Comparison of ENCODE assay signal across 8 cellular contexts in the genomic region with DNA sequence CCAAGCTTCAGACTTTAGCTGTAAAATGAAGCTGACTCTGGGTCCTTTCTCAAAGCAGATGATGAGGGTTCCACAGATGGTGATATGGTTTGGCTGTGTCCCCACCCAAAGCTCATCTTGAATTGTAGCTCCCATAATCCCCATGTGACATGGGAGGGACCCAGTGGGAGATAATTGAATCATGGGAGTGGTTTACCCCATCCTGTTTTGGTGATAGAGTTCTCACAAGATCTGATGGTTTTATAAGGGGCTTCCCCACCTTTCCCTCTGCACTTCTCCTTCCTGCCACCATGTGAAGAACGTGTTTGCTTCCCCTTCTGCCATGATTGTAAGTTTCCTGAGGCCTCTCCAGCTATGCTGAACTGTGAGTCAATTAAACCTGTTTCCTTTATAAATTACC.
DNase-seq lines count a peak whose midpoint lies in the region; ATAC-seq and TF ChIP-seq lines count a peak whose summit lies in the region.
"Not testable (repeated sequence)": the region's sequence is repeated elsewhere in the genome, so short reads cannot be mapped to it uniquely, and the experiment has no call there.

No MANE protein-coding gene starts in this region.

- peak overlapping the region in 4 of 7 donors; percentile 19 to 69 (median 40) for H3K27ac Mint-ChIP-seq in CD4-positive, alpha-beta memory T cell
- not testable (repeated sequence) for H3K27ac Mint-ChIP-seq in T-helper 17 cell; endothelial cell (ENCODE audit: unreplicated experiment)
- peak overlapping the region; percentile 59 for H3K27ac Mint-ChIP-seq in activated CD4-positive, alpha-beta T cell treated with anti-CD3 and anti-CD28 coated beads, Interleukin-2, amount 10 ng/mL, durations not matched to agents 7 days and 5 days
- peak overlapping the region; percentile 35 for H3K27ac Mint-ChIP-seq in activated T-helper 17 cell treated with anti-CD3 and anti-CD28 coated beads, Interleukin-2, amount 50 U/mL, for 72 hours
- peak overlapping the region; percentile 67 for H3K27ac Mint-ChIP-seq in activated naive CD8-positive, alpha-beta T cell treated with anti-CD3 and anti-CD28 coated beads for 36 hours
- peak overlapping the region in 7 of 10 donors; percentile 30 to 76 (median 61) for H3K27ac Mint-ChIP-seq in naive thymus-derived CD8-positive, alpha-beta T cell

- not testable (repeated sequence) for H3K4me3 ChIP-seq in CD4-positive, alpha-beta memory T cell (ENCODE audit: low read length in 2 of 2)

- not testable (repeated sequence) for H3K36me3 ChIP-seq in CD4-positive, alpha-beta memory T cell (ENCODE audit: insufficient read depth, low read length)

- H3K27me3 Mint-ChIP-seq in CD4-positive, alpha-beta memory T cell; T-helper 17 cell; activated CD4-positive, alpha-beta T cell treated with anti-CD3 and anti-CD28 coated beads, Interleukin-2, amount 10 ng/mL, durations not matched to agents 7 days and 5 days; activated T-helper 17 cell treated with anti-CD3 and anti-CD28 coated beads, Interleukin-2, amount 50 U/mL, for 72 hours; activated naive CD8-positive, alpha-beta T cell treated with anti-CD3 and anti-CD28 coated beads for 36 hours; endothelial cell (ENCODE audit: unreplicated experiment); naive thymus-derived CD8-positive, alpha-beta T cell: not testable (repeated sequence)

- peak; percentile 57 for ATAC-seq in T-helper 17 cell
- ATAC-seq in activated T-helper 17 cell treated with anti-CD3 and anti-CD28 coated beads, Interleukin-2, amount 50 U/mL, for 72 hours (replicated peaks) = peak; percentile 83
- ATAC-seq in naive thymus-derived CD8-positive, alpha-beta T cell = peak in 1 of 2 donors; percentile 40
- ATAC-seq in stimulated activated naive CD8-positive, alpha-beta T cell treated with anti-CD3 and anti-CD28 coated beads, Interleukin-15, Interleukin-2, amounts not matched to agents 100 U/mL and 50 U/mL, for 24 hours = peak; percentile 72

- TF ChIP-seq CTCF in endothelial cell (IDR thresholded peaks at IDR 0.05; ENCODE audit: unreplicated experiment) = not testable (repeated sequence)

- peak overlapping the region in 1 of 8 donors; percentile 58 for H3K4me3 Mint-ChIP-seq in CD4-positive, alpha-beta memory T cell
- H3K4me3 Mint-ChIP-seq in T-helper 17 cell; activated CD4-positive, alpha-beta T cell treated with anti-CD3 and anti-CD28 coated beads, Interleukin-2, amount 10 ng/mL, durations not matched to agents 7 days and 5 days; activated naive CD8-positive, alpha-beta T cell treated with anti-CD3 and anti-CD28 coated beads for 36 hours: not testable (repeated sequence)
- peak overlapping the region; percentile 45 for H3K4me3 Mint-ChIP-seq in activated T-helper 17 cell treated with anti-CD3 and anti-CD28 coated beads, Interleukin-2, amount 50 U/mL, for 72 hours
- peak overlapping the region; percentile 33 for H3K4me3 Mint-ChIP-seq in endothelial cell (ENCODE audit: unreplicated experiment)
- peak overlapping the region in 3 of 10 donors; percentile 17 to 60 (median 24) for H3K4me3 Mint-ChIP-seq in naive thymus-derived CD8-positive, alpha-beta T cell

- DNase-seq in CD4-positive, alpha-beta memory T cell = peak in 1 of 5 donors; percentile 18
- DNase-seq in T-helper 17 cell; activated CD4-positive, alpha-beta T cell treated with anti-CD3 and anti-CD28 coated beads, Interleukin-2, amount 10 ng/mL, durations not matched to agents 7 days and 5 days; activated naive CD8-positive, alpha-beta T cell treated with anti-CD3 and anti-CD28 coated beads for 36 hours; endothelial cell (ENCODE audit: low spot score); stimulated activated naive CD8-positive, alpha-beta T cell treated with anti-CD3 and anti-CD28 coated beads, Interleukin-15, Interleukin-2, amounts not matched to agents 100 U/mL and 50 U/mL, for 24 hours: not testable (repeated sequence)
- peak in 2 of 10 donors; percentile 11 to 25 for DNase-seq in naive thymus-derived CD8-positive, alpha-beta T cell

- peaks cover 7 to 13% of the 10 kb centered on the region in 2 donors for H3K36me3 Mint-ChIP-seq in CD4-positive, alpha-beta memory T cell
- not testable (repeated sequence) for H3K36me3 Mint-ChIP-seq in T-helper 17 cell (ENCODE audit: low read depth); activated T-helper 17 cell treated with anti-CD3 and anti-CD28 coated beads, Interleukin-2, amount 50 U/mL, for 72 hours (ENCODE audit: low read depth)
- H3K36me3 Mint-ChIP-seq in activated CD4-positive, alpha-beta T cell treated with anti-CD3 and anti-CD28 coated beads, Interleukin-2, amount 10 ng/mL, durations not matched to agents 7 days and 5 days (ENCODE audit: low read depth) = peaks cover 34% of the 10 kb centered on the region
- H3K36me3 Mint-ChIP-seq in activated naive CD8-positive, alpha-beta T cell treated with anti-CD3 and anti-CD28 coated beads for 36 hours = peaks cover 32% of the 10 kb centered on the region
- H3K36me3 Mint-ChIP-seq in endothelial cell (ENCODE audit: low read depth, unreplicated experiment) = peaks cover 18% of the 10 kb centered on the region
- H3K36me3 Mint-ChIP-seq in naive thymus-derived CD8-positive, alpha-beta T cell = peaks cover 3 to 31% (median 25%) of the 10 kb centered on the region in 3 donors

- CTCF ChIA-PET in CD4-positive, alpha-beta memory T cell (lab: Charles Lee; ENCODE audit: partially characterized antibody) = not testable (repeated sequence)
- CTCF ChIA-PET in activated CD4-positive, alpha-beta T cell treated with anti-CD3 and anti-CD28 coated beads, Interleukin-2, amount 10 ng/mL, durations not matched to agents 7 days and 5 days (lab: Charles Lee) = interaction anchor here (0.9 to 1.4 kb wide), 3 partner anchors 16 to 90 kb away, joined by 3 to 4 read pairs (median 4); no protein-coding TSS in a partner anchor

- POLR2A ChIA-PET in CD4-positive, alpha-beta memory T cell (lab: Charles Lee; ENCODE audit: partially characterized antibody); activated CD4-positive, alpha-beta T cell treated with anti-CD3 and anti-CD28 coated beads, Interleukin-2, amount 10 ng/mL, durations not matched to agents 7 days and 5 days (lab: Charles Lee); naive thymus-derived CD8-positive, alpha-beta T cell (lab: Charles Lee): not testable (repeated sequence)

- H3K4me1 Mint-ChIP-seq in CD4-positive, alpha-beta memory T cell = peaks cover 2 to 23% (median 9%) of the 10 kb centered on the region in 4 donors
- not testable (repeated sequence) for H3K4me1 Mint-ChIP-seq in T-helper 17 cell
- H3K4me1 Mint-ChIP-seq in activated CD4-positive, alpha-beta T cell treated with anti-CD3 and anti-CD28 coated beads, Interleukin-2, amount 10 ng/mL, durations not matched to agents 7 days and 5 days = peaks cover 33% of the 10 kb centered on the region
- H3K4me1 Mint-ChIP-seq in activated T-helper 17 cell treated with anti-CD3 and anti-CD28 coated beads, Interleukin-2, amount 50 U/mL, for 72 hours = peaks cover 17% of the 10 kb centered on the region
- peaks cover 17% of the 10 kb centered on the region for H3K4me1 Mint-ChIP-seq in activated naive CD8-positive, alpha-beta T cell treated with anti-CD3 and anti-CD28 coated beads for 36 hours
- H3K4me1 Mint-ChIP-seq in endothelial cell (ENCODE audit: unreplicated experiment) = peaks cover 20% of the 10 kb centered on the region
- H3K4me1 Mint-ChIP-seq in naive thymus-derived CD8-positive, alpha-beta T cell = peaks cover 15 to 35% (median 24%) of the 10 kb centered on the region in 4 donors

- H3K27ac ChIP-seq in CD4-positive, alpha-beta memory T cell (ENCODE audit: low read depth, low read length) = not testable (repeated sequence)

- not testable (repeated sequence) for H3K4me1 ChIP-seq in CD4-positive, alpha-beta memory T cell (ENCODE audit: insufficient read depth, low read length)

- not testable (repeated sequence) for H3K27me3 ChIP-seq in CD4-positive, alpha-beta memory T cell (ENCODE audit: insufficient read depth, low read length)

- H3K9me3 ChIP-seq in CD4-positive, alpha-beta memory T cell (ENCODE audit: control insufficient read depth in 1 of 2, low read length in 2 of 2); T-helper 17 cell (ENCODE audit: control insufficient read depth, low read length, poor library complexity, severe bottlenecking): not testable (repeated sequence)

- peaks cover 6 to 35% (median 25%) of the 10 kb centered on the region in 8 donors for H3K9me3 Mint-ChIP-seq in CD4-positive, alpha-beta memory T cell
- peaks cover 39% of the 10 kb centered on the region for H3K9me3 Mint-ChIP-seq in activated CD4-positive, alpha-beta T cell treated with anti-CD3 and anti-CD28 coated beads, Interleukin-2, amount 10 ng/mL, durations not matched to agents 7 days and 5 days
- peaks cover 10% of the 10 kb centered on the region for H3K9me3 Mint-ChIP-seq in activated T-helper 17 cell treated with anti-CD3 and anti-CD28 coated beads, Interleukin-2, amount 50 U/mL, for 72 hours
- H3K9me3 Mint-ChIP-seq in activated naive CD8-positive, alpha-beta T cell treated with anti-CD3 and anti-CD28 coated beads for 36 hours = peaks cover 25% of the 10 kb centered on the region
- peaks cover 11% of the 10 kb centered on the region for H3K9me3 Mint-ChIP-seq in endothelial cell (ENCODE audit: unreplicated experiment)
- peaks cover 0 to 44% (median 38%) of the 10 kb centered on the region in 9 donors for H3K9me3 Mint-ChIP-seq in naive thymus-derived CD8-positive, alpha-beta T cell

- intact Hi-C loops in CD4-positive, alpha-beta memory T cell (cut with micrococcal nuclease) = not testable (repeated sequence)
